Comparison of ENCODE assay signal across 26 cellular contexts in genomic region chr20:50611128-50611810, GRCh38.
A peak's percentile ranks its signal among the peaks of the same experiment; 100 is the strongest.
DNase-seq lines count a peak whose midpoint lies in the region; ATAC-seq and TF ChIP-seq lines count a peak whose summit lies in the region.
"Had no signal": no experiment of that assay in that cellular context is flagged by ENCODE, and none has a peak within 500 bp of the region (broad histone marks: within the 10 kb centered on the region; RNA-seq: fewer than 3 reads in every experiment).

No MANE protein-coding gene starts in this region.

- WGBS in gastroesophageal sphincter (ENCODE audit: low coverage in 1 of 2), 2 donors: 53 to 100% methylated on average over 1 to 8 of the region's 15 CpGs
- WGBS in stomach, 5 donors: 72 to 78% (median 75%) methylated on average over 15 of the region's 15 CpGs

- no peak overlapping the region for H3K9ac ChIP-seq in NT2/D1 (ENCODE audit: insufficient read length, low read depth)

- TF ChIP-seq CTCF in gastroesophageal sphincter (IDR thresholded peaks at IDR 0.05): no peak
- TF ChIP-seq CTCF in nephron progenitor cell (IDR thresholded peaks at IDR 0.05): no peak
- no peak for TF ChIP-seq CTCF in stomach (IDR thresholded peaks at IDR 0.05)
- no peak for TF ChIP-seq CTCF in tibial artery (IDR thresholded peaks at IDR 0.05)

- H3K4me1 ChIP-seq in NT2/D1 (ENCODE audit: insufficient read depth, insufficient read length) (no peaks in the 10 kb centered on the region), gastroesophageal sphincter (no peaks in the 10 kb centered on the region), stomach (no peaks in the 10 kb centered on the region), tibial artery (peaks cover 0 to 6% (median 0%) of the 10 kb centered on the region in 4 donors)
- H3K4me1 ChIP-seq in CD4-positive, alpha-beta memory T cell (ENCODE audit: insufficient read depth, low read length): no peaks in the 10 kb centered on the region
- H3K4me1 ChIP-seq: breast epithelium, left lung, psoas muscle, transverse colon had no signal

- TF ChIP-seq EP300 in gastroesophageal sphincter (IDR thresholded peaks at IDR 0.05): no peak
- no peak for TF ChIP-seq EP300 in stomach (IDR thresholded peaks at IDR 0.05)

- peaks cover 24% of the 10 kb centered on the region for H3K4me1 Mint-ChIP-seq in nephron progenitor cell
- H3K4me1 Mint-ChIP-seq in CD4-positive, alpha-beta memory T cell: no peaks in the 10 kb centered on the region
- H3K4me1 Mint-ChIP-seq: immature natural killer cell; mesothelial cell of epicardium; naive B cell; stimulated activated naive CD8-positive, alpha-beta T cell treated with anti-CD3 and anti-CD28 coated beads, Interleukin-15, amount 100 ng/mL, for 72 hours had no signal

- no peaks in the 10 kb centered on the region for H3K27me3 Mint-ChIP-seq in nephron progenitor cell (ENCODE audit: low read depth, poor library complexity)
- H3K27me3 Mint-ChIP-seq in CD4-positive, alpha-beta memory T cell: peaks cover under 1 to 5% of the 10 kb centered on the region in 2 donors

- CTCF ChIA-PET in CD4-positive, alpha-beta memory T cell (lab: Charles Lee; ENCODE audit: partially characterized antibody): no interaction called here

- H3K9me3 ChIP-seq in NT2/D1 (ENCODE audit: insufficient read depth, low read length) (no peaks in the 10 kb centered on the region), gastroesophageal sphincter (no peaks in the 10 kb centered on the region), stomach (no peaks in the 10 kb centered on the region), tibial artery (no peaks in the 10 kb centered on the region)
- H3K9me3 ChIP-seq in CD4-positive, alpha-beta memory T cell (ENCODE audit: control insufficient read depth in 1 of 2, low read length in 2 of 2): no peaks in the 10 kb centered on the region
- H3K9me3 ChIP-seq: breast epithelium, left lung, psoas muscle, transverse colon had no signal

- H3K27me3 ChIP-seq in NT2/D1 (ENCODE audit: insufficient read depth, insufficient read length) (no peaks in the 10 kb centered on the region), gastroesophageal sphincter (no peaks in the 10 kb centered on the region), stomach (peaks cover 0 to 7% (median 0%) of the 10 kb centered on the region in 3 donors), tibial artery (no peaks in the 10 kb centered on the region)
- H3K27me3 ChIP-seq in CD4-positive, alpha-beta memory T cell (ENCODE audit: insufficient read depth, low read length): no peaks in the 10 kb centered on the region
- H3K27me3 ChIP-seq: breast epithelium, hepatocyte, left lung, transverse colon had no signal

- peak; percentile 22 for ATAC-seq in gastroesophageal sphincter
- ATAC-seq: activated T-cell treated with anti-CD3 and anti-CD28 coated beads, Interleukin-2, amount 50 U/mL, for 72 hours; left lung; stimulated activated naive CD8-positive, alpha-beta T cell treated with anti-CD3 and anti-CD28 coated beads, Interleukin-15, amount 100 ng/mL, for 72 hours had no signal

- H3K9me3 Mint-ChIP-seq in nephron progenitor cell: no peaks in the 10 kb centered on the region
- no peaks in the 10 kb centered on the region for H3K9me3 Mint-ChIP-seq in CD4-positive, alpha-beta memory T cell
- H3K9me3 Mint-ChIP-seq: activated naive CD4-positive, alpha-beta T cell treated with anti-CD3 and anti-CD28 coated beads for 36 hours; activated T-cell treated with anti-CD3 and anti-CD28 coated beads, Interleukin-2, amount 50 U/mL, for 72 hours; mesothelial cell of epicardium; naive B cell; stimulated activated naive CD8-positive, alpha-beta T cell treated with anti-CD3 and anti-CD28 coated beads, Interleukin-15, amount 100 ng/mL, for 72 hours had no signal

- H3K36me3 ChIP-seq in NT2/D1 (ENCODE audit: insufficient read depth, insufficient read length, low read length) (no peaks in the 10 kb centered on the region), gastroesophageal sphincter (peaks cover 0 to 51% of the 10 kb centered on the region in 2 donors), stomach (peaks cover 0 to 45% (median 20%) of the 10 kb centered on the region in 4 donors), tibial artery (no peaks in the 10 kb centered on the region)
- H3K36me3 ChIP-seq in CD4-positive, alpha-beta memory T cell (ENCODE audit: insufficient read depth, low read length): no peaks in the 10 kb centered on the region
- H3K36me3 ChIP-seq: breast epithelium, left lung, transverse colon had no signal

- H3K4me3 ChIP-seq in NT2/D1 (ENCODE audit: insufficient read length, low read depth) (no peak overlapping the region), gastroesophageal sphincter (no peak overlapping the region), stomach (no peak overlapping the region), tibial artery (no peak overlapping the region)
- H3K4me3 ChIP-seq in CD4-positive, alpha-beta memory T cell (ENCODE audit: low read length in 2 of 2): no peak overlapping the region
- H3K4me3 ChIP-seq: breast epithelium, hepatocyte, left lung, psoas muscle, transverse colon had no signal

- no peak overlapping the region for H3K27ac ChIP-seq in gastroesophageal sphincter
- no peak overlapping the region for H3K27ac ChIP-seq in stomach
- H3K27ac ChIP-seq in tibial artery: no peak overlapping the region
- no peak overlapping the region for H3K27ac ChIP-seq in CD4-positive, alpha-beta memory T cell (ENCODE audit: low read depth, low read length)
- H3K27ac ChIP-seq: breast epithelium, hepatocyte, left lung, psoas muscle, transverse colon had no signal

- POLR2A ChIA-PET in CD4-positive, alpha-beta memory T cell (lab: Charles Lee; ENCODE audit: partially characterized antibody): no interaction called here

- H3K36me3 Mint-ChIP-seq in nephron progenitor cell (ENCODE audit: low read depth): no peaks in the 10 kb centered on the region
- no peaks in the 10 kb centered on the region for H3K36me3 Mint-ChIP-seq in CD4-positive, alpha-beta memory T cell
- H3K36me3 Mint-ChIP-seq: immature natural killer cell, mesothelial cell of epicardium, naive B cell had no signal

- peak overlapping the region; percentile 79 for H3K27ac Mint-ChIP-seq in nephron progenitor cell
- H3K27ac Mint-ChIP-seq in CD4-positive, alpha-beta memory T cell: no peak overlapping the region
- H3K27ac Mint-ChIP-seq: activated naive CD4-positive, alpha-beta T cell treated with anti-CD3 and anti-CD28 coated beads for 36 hours; activated T-cell treated with anti-CD3 and anti-CD28 coated beads, Interleukin-2, amount 50 U/mL, for 72 hours; immature natural killer cell; mesothelial cell of epicardium; stimulated activated naive CD8-positive, alpha-beta T cell treated with anti-CD3 and anti-CD28 coated beads, Interleukin-15, amount 100 ng/mL, for 72 hours had no signal

- no peak overlapping the region for H3K4me3 Mint-ChIP-seq in nephron progenitor cell
- no peak overlapping the region for H3K4me3 Mint-ChIP-seq in CD4-positive, alpha-beta memory T cell
- H3K4me3 Mint-ChIP-seq: activated naive CD4-positive, alpha-beta T cell treated with anti-CD3 and anti-CD28 coated beads for 36 hours; activated T-cell treated with anti-CD3 and anti-CD28 coated beads, Interleukin-2, amount 50 U/mL, for 72 hours; immature natural killer cell; mesothelial cell of epicardium; naive B cell; stimulated activated naive CD8-positive, alpha-beta T cell treated with anti-CD3 and anti-CD28 coated beads, Interleukin-15, amount 100 ng/mL, for 72 hours had no signal

- DNase-seq in EH (ENCODE audit: low read depth): peak; percentile 7
- DNase-seq in NT2/D1 (ENCODE audit: low read depth, low spot score): peak; percentile 33
- DNase-seq in nephron progenitor cell: no peak
- no peak for DNase-seq in stomach
- no peak for DNase-seq in tibial artery
- DNase-seq in activated naive CD4-positive, alpha-beta T cell treated with Interleukin-2 at 50 U/mL for 16 hours: no peak
- DNase-seq in CD4-positive, alpha-beta memory T cell: no peak
- DNase-seq: activated CD4-positive, alpha-beta T cell treated with anti-CD3 and anti-CD28 coated beads for 48 hours; activated naive CD4-positive, alpha-beta T cell treated with anti-CD3 and anti-CD28 coated beads for 36 hours; activated T-cell treated with anti-CD3 and anti-CD28 coated beads, Interleukin-2, amount 50 U/mL, for 72 hours; amygdala; effector memory CD4-positive, alpha-beta T cell; immature natural killer cell; Karpas-422; left lung; naive B cell; NCI-H146; nucleus accumbens; psoas muscle; stimulated activated CD8-positive, alpha-beta memory T cell treated with anti-CD3 and anti-CD28 coated beads, Interleukin-4, amount 100 ng/mL, for 48 hours; stimulated activated naive CD8-positive, alpha-beta T cell treated with anti-CD3 and anti-CD28 coated beads, Interleukin-15, amount 100 ng/mL, for 72 hours; transverse colon had no signal

- intact Hi-C loops in stomach (cut with DNase I; ENCODE audit: low total_unique reads) (no loop called here), tibial artery (cut with DNase I; ENCODE audit: low total_unique reads) (no loop called here)
- intact Hi-C loops in CD4-positive, alpha-beta memory T cell (cut with micrococcal nuclease): no loop called here

- TF ChIP-seq POLR2A in gastroesophageal sphincter (IDR thresholded peaks at IDR 0.05) (no peak), stomach (IDR thresholded peaks at IDR 0.05) (no peak)

Comparison
In these comparisons a context has a peak if more than half of its experiments do, and no peak if none do; other contexts are left out.
1. DNase-seq: peak in EH (single experiment) and NT2/D1 (single experiment); none in nephron progenitor cell (single experiment), stomach (single experiment), tibial artery (0 of 2), activated naive CD4-positive, alpha-beta T cell treated with Interleukin-2 at 50 U/mL for 16 hours (single experiment) and CD4-positive, alpha-beta memory T cell (0 of 5).